Comparison of ENCODE assay signal across 22 cellular contexts in genomic region chr4:132240094-132240493, GRCh38.
"Had no signal": no experiment of that assay in that cellular context is flagged by ENCODE, and none has a peak within 500 bp of the region (broad histone marks: within the 10 kb centered on the region; RNA-seq: fewer than 3 reads in every experiment).

No MANE protein-coding gene starts in this region.

- ATAC-seq: effector memory CD8-positive, alpha-beta T cell; foreskin keratinocyte; left colon; left ventricle myocardium superior; natural killer cell treated with Interleukin-12 subunit alpha and Interleukin-12 subunit beta and Interleukin-15 and Interleukin-18, amount 100 ng/mL, for 72 hours; pancreas; sciatic nerve; stimulated activated naive B cell treated with anti-CD40 and anti-IgM and Interleukin-4, amounts not matched to agents 10 μg/mL and 1 μg/mL and 100 μg/mL, for 72 hours; stimulated activated naive CD8-positive, alpha-beta T cell treated with anti-CD3 and anti-CD28 coated beads, Interleukin-15, amount 100 ng/mL, for 72 hours had no signal

- H3K27ac ChIP-seq: foreskin keratinocyte, pancreas, prostate gland, testis, transverse colon had no signal

- H3K4me1 Mint-ChIP-seq: stimulated activated naive B cell treated with anti-CD40 and anti-IgM and Interleukin-4, amounts not matched to agents 10 μg/mL and 1 μg/mL and 100 μg/mL, for 72 hours; stimulated activated naive CD8-positive, alpha-beta T cell treated with anti-CD3 and anti-CD28 coated beads, Interleukin-15, amount 100 ng/mL, for 72 hours had no signal

- H3K9me3 Mint-ChIP-seq: dendritic cell treated with granulocyte-macrophage colony-stimulating factor and Interleukin-4, amounts not matched to agents 40 ng/mL and 50 ng/mL, for 4 days had no signal

- H3K27ac Mint-ChIP-seq: dendritic cell treated with granulocyte-macrophage colony-stimulating factor and Interleukin-4, amounts not matched to agents 40 ng/mL and 50 ng/mL, for 4 days; effector memory CD8-positive, alpha-beta T cell; natural killer cell treated with Interleukin-12 subunit alpha and Interleukin-12 subunit beta and Interleukin-15 and Interleukin-18, amount 100 ng/mL, for 72 hours; stimulated activated naive B cell treated with anti-CD40 and anti-IgM and Interleukin-4, amounts not matched to agents 10 μg/mL and 1 μg/mL and 100 μg/mL, for 72 hours; stimulated activated naive CD8-positive, alpha-beta T cell treated with anti-CD3 and anti-CD28 coated beads, Interleukin-15, amount 100 ng/mL, for 72 hours had no signal

- FAIRE-seq: colon, pancreas had no signal

- DNase-seq: effector memory CD8-positive, alpha-beta T cell; erythroblast; foreskin keratinocyte; left colon; left ventricle myocardium superior; mesenchymal stem cell; midbrain; occipital lobe; pancreas; retina; stimulated activated CD4-positive, alpha-beta T cell treated with anti-CD3 and anti-CD28 coated beads, Interleukin-2, amount 100 ng/mL, for 24 hours; stimulated activated CD4-positive, alpha-beta T cell treated with anti-CD3 and anti-CD28 coated beads, Interleukin-4, amount 100 ng/mL, for 4 hours; stimulated activated naive B cell treated with anti-CD40 and anti-IgM and Interleukin-4, amounts not matched to agents 10 μg/mL and 1 μg/mL and 100 μg/mL, for 72 hours; stimulated activated naive CD8-positive, alpha-beta T cell treated with anti-CD3 and anti-CD28 coated beads, Interleukin-15, amount 100 ng/mL, for 72 hours; testis; transverse colon had no signal

- H3K27me3 ChIP-seq: foreskin keratinocyte, pancreas, testis, transverse colon had no signal

- H3K27me3 Mint-ChIP-seq: dendritic cell treated with granulocyte-macrophage colony-stimulating factor and Interleukin-4, amounts not matched to agents 40 ng/mL and 50 ng/mL, for 4 days; effector memory CD8-positive, alpha-beta T cell; natural killer cell treated with Interleukin-12 subunit alpha and Interleukin-12 subunit beta and Interleukin-15 and Interleukin-18, amount 100 ng/mL, for 72 hours; stimulated activated naive B cell treated with anti-CD40 and anti-IgM and Interleukin-4, amounts not matched to agents 10 μg/mL and 1 μg/mL and 100 μg/mL, for 72 hours; stimulated activated naive CD8-positive, alpha-beta T cell treated with anti-CD3 and anti-CD28 coated beads, Interleukin-15, amount 100 ng/mL, for 72 hours had no signal

- H3K9me3 ChIP-seq: pancreas, prostate gland, testis had no signal

- H3K36me3 ChIP-seq: pancreas, prostate gland, transverse colon had no signal

- H3K4me1 ChIP-seq: foreskin keratinocyte, pancreas, prostate gland, testis, transverse colon had no signal

- H3K4me3 Mint-ChIP-seq: dendritic cell treated with granulocyte-macrophage colony-stimulating factor and Interleukin-4, amounts not matched to agents 40 ng/mL and 50 ng/mL, for 4 days; effector memory CD8-positive, alpha-beta T cell; natural killer cell treated with Interleukin-12 subunit alpha and Interleukin-12 subunit beta and Interleukin-15 and Interleukin-18, amount 100 ng/mL, for 72 hours; stimulated activated naive B cell treated with anti-CD40 and anti-IgM and Interleukin-4, amounts not matched to agents 10 μg/mL and 1 μg/mL and 100 μg/mL, for 72 hours; stimulated activated naive CD8-positive, alpha-beta T cell treated with anti-CD3 and anti-CD28 coated beads, Interleukin-15, amount 100 ng/mL, for 72 hours had no signal

- H3K36me3 Mint-ChIP-seq: stimulated activated naive B cell treated with anti-CD40 and anti-IgM and Interleukin-4, amounts not matched to agents 10 μg/mL and 1 μg/mL and 100 μg/mL, for 72 hours had no signal

- H3K4me3 ChIP-seq: lung, pancreas, prostate gland, testis, transverse colon had no signal
